In the genomic region with DNA sequence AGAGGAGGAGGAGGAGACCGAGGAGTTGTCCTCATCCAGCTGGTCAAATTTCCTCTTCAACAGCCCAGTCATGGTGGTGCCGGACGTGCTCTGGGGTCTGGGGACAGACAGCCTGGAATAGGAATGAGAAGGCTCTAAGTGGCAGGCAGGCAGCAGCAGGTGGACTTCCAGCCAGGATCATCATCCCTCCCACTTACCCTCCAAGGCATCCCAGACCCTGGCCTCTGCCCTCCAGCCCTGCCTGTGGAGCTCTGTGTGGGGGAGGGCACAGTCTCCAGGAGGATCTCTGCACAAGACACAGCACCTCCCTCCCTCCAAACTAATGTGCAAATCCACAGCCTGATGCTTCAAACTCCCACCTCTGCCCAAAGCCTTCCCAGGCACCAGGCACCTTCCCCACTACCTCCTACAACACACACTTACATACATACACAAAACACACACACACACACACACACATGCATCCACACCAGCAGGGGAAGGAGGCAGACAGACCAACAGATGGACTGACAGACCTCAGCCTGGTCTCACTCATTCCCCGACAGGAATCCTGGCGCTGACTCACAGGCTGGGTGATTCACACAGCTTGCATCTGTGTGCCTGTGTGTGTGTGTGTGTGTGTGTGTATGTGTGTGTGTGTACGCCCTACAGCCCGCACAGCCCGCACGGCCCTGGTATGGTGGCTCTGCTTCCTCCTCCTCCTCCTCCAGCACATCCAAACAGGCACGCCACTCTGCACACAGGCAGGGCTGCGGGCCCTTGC, we compare ENCODE assay signal across 8 cellular contexts. TPM values are rescaled to one million over a fixed set of nuclear protein-coding genes. Genes with fewer than 3 reads are reported as not detected.
DNase-seq lines count a peak whose midpoint lies in the region; ATAC-seq and TF ChIP-seq lines count a peak whose summit lies in the region.

No MANE protein-coding gene starts in this region.

- DNase-seq in 8988T (peak; percentile 84), NOMO-1 treated with DMSO at 0.1 percent for 48 hours (lab: John Stamatoyannopoulos, UW; ENCODE audit: unreplicated experiment) (peak; percentile 72), esophagus squamous epithelium (lab: John Stamatoyannopoulos, UW) (peak; percentile 45), neuronal stem cell (ENCODE audit: low spot score) (no peak), suprapubic skin (ENCODE audit: low spot score in 2 of 2) (peak; percentile 88 to 90)
- DNase-seq in activated T-cell treated with anti-CD3 and anti-CD28 coated beads, Interleukin-2, amount 50 U/mL, for 1 hour, result peak; percentile 70
- no peak for DNase-seq in effector CD8-positive, alpha-beta T cell (lab: John Stamatoyannopoulos, UW)

- peak overlapping the region; percentile 80 for H2AFZ ChIP-seq in neuronal stem cell (ENCODE audit: low read length)

- H3K9ac ChIP-seq in neuronal stem cell (ENCODE audit: low read depth, low read length, poor library complexity), result peak overlapping the region; percentile 72

- no peaks in the 10 kb centered on the region for H3K27me3 ChIP-seq in esophagus squamous epithelium
- H3K27me3 ChIP-seq in neuronal stem cell (ENCODE audit: control insufficient read depth in 3 of 3, insufficient read depth in 3 of 3, low read depth in 1 of 3, low read length in 3 of 3), result no peaks in the 10 kb centered on the region
- H3K27me3 ChIP-seq in suprapubic skin, result no peaks in the 10 kb centered on the region

- H3K4ac ChIP-seq in neuronal stem cell (ENCODE audit: low read length), result no peak overlapping the region

- no peak overlapping the region for H2BK5ac ChIP-seq in neuronal stem cell (ENCODE audit: low read length)

- H3K36me3 ChIP-seq in esophagus squamous epithelium (peaks cover 23 to 49% (median 30%) of the 10 kb centered on the region in 3 donors), neuronal stem cell (replicated peaks in 1 of 2; ENCODE audit: control insufficient read depth in 2 of 2, insufficient read depth in 2 of 2, low read length in 2 of 2) (peaks cover 22 to 27% of the 10 kb centered on the region in 2 donors), suprapubic skin (peaks cover 43% of the 10 kb centered on the region)

- H4K8ac ChIP-seq in neuronal stem cell (ENCODE audit: low read depth, low read length), result no peak overlapping the region

- no peak for TF ChIP-seq EP300 in suprapubic skin (IDR thresholded peaks at IDR 0.05)

- peak overlapping the region; percentile 87 for H3K14ac ChIP-seq in neuronal stem cell (ENCODE audit: low read length)

- ATAC-seq in GM19035 (IDR thresholded peaks at IDR 0.05; ENCODE audit: unreplicated experiment), result peak; percentile 18

- H2BK120ac ChIP-seq in neuronal stem cell (ENCODE audit: low read depth, low read length), result peak overlapping the region; percentile 62

- H2AK5ac ChIP-seq in neuronal stem cell (ENCODE audit: low read depth, low read length), result peak overlapping the region; percentile 30

- H2BK12ac ChIP-seq in neuronal stem cell (ENCODE audit: low read length), result no peak overlapping the region

- no peak overlapping the region for H2BK15ac ChIP-seq in neuronal stem cell (ENCODE audit: low read length)

- intact Hi-C loops in esophagus squamous epithelium (cut with DNase I), result loop anchor here (5.0 kb wide), 1 partner anchor 36 kb away; no protein-coding TSS in a partner anchor

- peak in 1 of 6 experiments; percentile 15 for TF ChIP-seq CTCF in esophagus squamous epithelium (IDR thresholded peaks at IDR 0.05)
- TF ChIP-seq CTCF in suprapubic skin (IDR thresholded peaks at IDR 0.05), result no peak

- no peak overlapping the region for H3K18ac ChIP-seq in neuronal stem cell (ENCODE audit: low read length)

- H4K91ac ChIP-seq in neuronal stem cell (ENCODE audit: low read depth, low read length, poor library complexity), result no peak overlapping the region

- 4 to 65% methylated on average over 3 to 4 of the region's 11 CpGs for WGBS in esophagus squamous epithelium, 2 donors
- WGBS in neuronal stem cell (ENCODE audit: extremely low coverage in 2 of 2, insufficient read length in 2 of 2, insufficient replicate concordance in 1 of 2), 2 donors, result no CpG with 5 or more reads among the region's 11 CpGs
- WGBS in suprapubic skin, result 28% methylated on average over 6 of the region's 11 CpGs

- no peak overlapping the region for H3K4me2 ChIP-seq in neuronal stem cell (ENCODE audit: insufficient read depth, low read length, poor library complexity, severe bottlenecking)

- H3K27ac ChIP-seq in esophagus squamous epithelium, result peak overlapping the region; percentile 80 to 99 (median 96)
- no peak overlapping the region for H3K27ac ChIP-seq in neuronal stem cell (replicated peaks; ENCODE audit: low read length)
- peak overlapping the region; percentile 72 for H3K27ac ChIP-seq in suprapubic skin

- H3K9me3 ChIP-seq in esophagus squamous epithelium (no peaks in the 10 kb centered on the region), neuronal stem cell (replicated peaks in 1 of 2; ENCODE audit: control insufficient read depth in 2 of 2, insufficient read depth in 1 of 2, low read depth in 1 of 2, low read length in 2 of 2) (no peaks in the 10 kb centered on the region), suprapubic skin (no peaks in the 10 kb centered on the region)

- H3K4me3 ChIP-seq in esophagus squamous epithelium (peak overlapping the region in 3 of 4 donors; percentile 13 to 55 (median 22)), neuronal stem cell (ENCODE audit: low read length in 2 of 2) (peak overlapping the region in 1 of 2 donors; percentile 2), suprapubic skin (peak overlapping the region; percentile 96)

- TF ChIP-seq POLR2A in esophagus squamous epithelium (IDR thresholded peaks at IDR 0.05) (peak in 1 of 4 donors; percentile 50), suprapubic skin (IDR thresholded peaks at IDR 0.05) (no peak)

- peaks cover 12% of the 10 kb centered on the region for H3K79me1 ChIP-seq in neuronal stem cell (ENCODE audit: low read depth, low read length)

- H3K4me1 ChIP-seq in esophagus squamous epithelium (peaks cover 62 to 100% (median 74%) of the 10 kb centered on the region in 3 donors), neuronal stem cell (ENCODE audit: control insufficient read depth in 2 of 2, insufficient read depth in 1 of 2, low read depth in 1 of 2, low read length in 2 of 2) (peaks cover 40% of the 10 kb centered on the region in 2 donors), suprapubic skin (peaks cover 100% of the 10 kb centered on the region)

- H3K23ac ChIP-seq in neuronal stem cell (ENCODE audit: low read depth, low read length, poor library complexity), result peak overlapping the region; percentile 82

RNA-seq across cellular contexts. Expression of gene CSRNP1, which starts 6.6 kb away (rescaled TPM):
- total RNA-seq in esophagus squamous epithelium (10 to 100 TPM; 11.9 to 35.6 (median 19.7) TPM), suprapubic skin (100 to 1,000 TPM in 2 of 4 donors, 10 to 100 TPM in 2; 69.1 to 234 (median 156) TPM)
- 4.6 TPM for polyA plus RNA-seq in neuronal stem cell (2013, experiment 1 of 2)
- polyA plus RNA-seq in neuronal stem cell (2013, experiment 2 of 2), result 4.5 TPM

RNA-seq across cellular contexts. Expression of gene TTC21A, which starts 39.3 kb away (rescaled TPM):
- 1 to 10 TPM; 1.6 to 2.9 (median 2.5) TPM for total RNA-seq in esophagus squamous epithelium
- polyA plus RNA-seq in neuronal stem cell (2013, experiment 1 of 2), result 4.3 TPM
- 4.8 TPM for polyA plus RNA-seq in neuronal stem cell (2013, experiment 2 of 2)
- total RNA-seq in suprapubic skin, result 10 to 100 TPM in 1 of 4 donors, 1 to 10 TPM in 3; 1.2 to 11.0 (median 4.7) TPM

RNA-seq across cellular contexts. Expression of gene GORASP1, which starts 39.4 kb away (rescaled TPM):
- total RNA-seq in esophagus squamous epithelium (100 to 1,000 TPM in 1 of 4 donors, 10 to 100 TPM in 3; 26.4 to 102 (median 43.8) TPM), suprapubic skin (100 to 1,000 TPM in 1 of 4 donors, 10 to 100 TPM in 3; 51.3 to 101 (median 73.8) TPM)
- 18.3 TPM for polyA plus RNA-seq in neuronal stem cell (2013, experiment 1 of 2)
- 18.3 TPM for polyA plus RNA-seq in neuronal stem cell (2013, experiment 2 of 2)

RNA-seq across cellular contexts. Expression of gene XIRP1, which starts 45.6 kb away (rescaled TPM):
- total RNA-seq in esophagus squamous epithelium (under 1 TPM in 2 of 4 donors, not detected in 2; 0.18 to 0.19 TPM), suprapubic skin (not detected)
- not detected for polyA plus RNA-seq in neuronal stem cell (2013, experiment 1 of 2)
- polyA plus RNA-seq in neuronal stem cell (2013, experiment 2 of 2), result 0.01 TPM

Comparison
In these comparisons a context has a peak if more than half of its experiments do, and no peak if none do; other contexts are left out.
1. DNase-seq: peak in 8988T (single experiment), NOMO-1 treated with DMSO at 0.1 percent for 48 hours (single experiment), activated T-cell treated with anti-CD3 and anti-CD28 coated beads, Interleukin-2, amount 50 U/mL, for 1 hour (single experiment), esophagus squamous epithelium (single experiment) and suprapubic skin (2 of 2); none in neuronal stem cell (single experiment) and effector CD8-positive, alpha-beta T cell (single experiment).